ENCODE assay signal across 1 cellular context in the genomic region with DNA sequence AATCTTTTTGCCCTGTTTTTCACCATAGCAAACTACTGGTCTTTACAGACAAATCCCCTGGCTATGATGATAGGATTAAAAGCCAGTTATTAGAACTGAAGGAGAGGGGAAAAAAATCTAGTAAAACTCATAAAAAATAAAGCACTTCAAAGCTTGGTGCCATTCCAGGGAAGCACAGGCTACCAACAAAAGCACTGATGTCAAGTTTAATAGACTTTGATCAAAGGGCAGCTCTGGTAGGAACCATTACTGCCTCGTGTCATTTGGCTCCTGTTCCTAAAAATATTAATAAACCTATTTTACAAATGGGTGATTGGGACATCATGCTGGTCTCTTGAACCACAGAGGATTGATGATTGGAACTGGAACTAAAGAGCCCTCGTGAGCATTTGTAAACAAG.
TF ChIP-seq lines count a peak whose summit lies in the region.

No MANE protein-coding gene starts in this region.

TF ChIP-seq in SK-N-SH, 30 proteins besides CTCF, POLR2A, EP300 and RAD21 (continued from another document):
- TF ChIP-seq, protein P1, sequence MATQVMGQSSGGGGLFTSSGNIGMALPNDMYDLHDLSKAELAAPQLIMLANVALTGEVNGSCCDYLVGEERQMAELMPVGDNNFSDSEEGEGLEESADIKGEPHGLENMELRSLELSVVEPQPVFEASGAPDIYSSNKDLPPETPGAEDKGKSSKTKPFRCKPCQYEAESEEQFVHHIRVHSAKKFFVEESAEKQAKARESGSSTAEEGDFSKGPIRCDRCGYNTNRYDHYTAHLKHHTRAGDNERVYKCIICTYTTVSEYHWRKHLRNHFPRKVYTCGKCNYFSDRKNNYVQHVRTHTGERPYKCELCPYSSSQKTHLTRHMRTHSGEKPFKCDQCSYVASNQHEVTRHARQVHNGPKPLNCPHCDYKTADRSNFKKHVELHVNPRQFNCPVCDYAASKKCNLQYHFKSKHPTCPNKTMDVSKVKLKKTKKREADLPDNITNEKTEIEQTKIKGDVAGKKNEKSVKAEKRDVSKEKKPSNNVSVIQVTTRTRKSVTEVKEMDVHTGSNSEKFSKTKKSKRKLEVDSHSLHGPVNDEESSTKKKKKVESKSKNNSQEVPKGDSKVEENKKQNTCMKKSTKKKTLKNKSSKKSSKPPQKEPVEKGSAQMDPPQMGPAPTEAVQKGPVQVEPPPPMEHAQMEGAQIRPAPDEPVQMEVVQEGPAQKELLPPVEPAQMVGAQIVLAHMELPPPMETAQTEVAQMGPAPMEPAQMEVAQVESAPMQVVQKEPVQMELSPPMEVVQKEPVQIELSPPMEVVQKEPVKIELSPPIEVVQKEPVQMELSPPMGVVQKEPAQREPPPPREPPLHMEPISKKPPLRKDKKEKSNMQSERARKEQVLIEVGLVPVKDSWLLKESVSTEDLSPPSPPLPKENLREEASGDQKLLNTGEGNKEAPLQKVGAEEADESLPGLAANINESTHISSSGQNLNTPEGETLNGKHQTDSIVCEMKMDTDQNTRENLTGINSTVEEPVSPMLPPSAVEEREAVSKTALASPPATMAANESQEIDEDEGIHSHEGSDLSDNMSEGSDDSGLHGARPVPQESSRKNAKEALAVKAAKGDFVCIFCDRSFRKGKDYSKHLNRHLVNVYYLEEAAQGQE (IDR thresholded peaks at IDR 0.05; ENCODE audit: low read depth, low read length) = no peak
- TF ChIP-seq MXI1 (IDR thresholded peaks at IDR 0.05; ENCODE audit: low read depth, low read length) (no peak), FOSL2 (IDR thresholded peaks at IDR 0.05; ENCODE audit: borderline replicate concordance, low read depth) (no peak), EZH2phosphoT487 (IDR thresholded peaks at IDR 0.05; ENCODE audit: borderline replicate concordance, low read depth) (no peak), TAF1 (IDR thresholded peaks at IDR 0.05; ENCODE audit: borderline replicate concordance, low read depth, low read length) (no peak), RXRA (IDR thresholded peaks at IDR 0.05; ENCODE audit: borderline replicate concordance, low read depth) (no peak)
